ENCODE assay signal across 24 cellular contexts in genomic region chr5:176469293-176469692, GRCh38.
"Had no signal": no experiment of that assay in that cellular context is flagged by ENCODE, and none has a peak within 500 bp of the region (broad histone marks: within the 10 kb centered on the region; RNA-seq: fewer than 3 reads in every experiment).

No MANE protein-coding gene starts in this region.

- H3K4me3 Mint-ChIP-seq: dendritic cell treated with granulocyte-macrophage colony-stimulating factor and Interleukin-4, amounts not matched to agents 40 ng/mL and 50 ng/mL, for 4 days; effector memory CD8-positive, alpha-beta T cell; natural killer cell treated with Interleukin-12 subunit alpha and Interleukin-12 subunit beta and Interleukin-15 and Interleukin-18, amount 100 ng/mL, for 72 hours; neural progenitor cell; type B pancreatic cell had no signal

- H2AFZ ChIP-seq: neural progenitor cell had no signal

- FAIRE-seq: colon, frontal cortex, pancreas, urothelium cell line had no signal

- H3K4me2 ChIP-seq: neural progenitor cell, smooth muscle cell had no signal

- ATAC-seq: effector memory CD8-positive, alpha-beta T cell; heart right ventricle; left lung; lower lobe of right lung; natural killer cell treated with Interleukin-12 subunit alpha and Interleukin-12 subunit beta and Interleukin-15 and Interleukin-18, amount 100 ng/mL, for 72 hours; pancreas; right cardiac atrium had no signal

- H3K27me3 ChIP-seq: esophagus muscularis mucosa, heart right ventricle, left lung, neural progenitor cell, pancreas had no signal

- H3K27me3 Mint-ChIP-seq: dendritic cell treated with granulocyte-macrophage colony-stimulating factor and Interleukin-4, amounts not matched to agents 40 ng/mL and 50 ng/mL, for 4 days; effector memory CD8-positive, alpha-beta T cell; natural killer cell treated with Interleukin-12 subunit alpha and Interleukin-12 subunit beta and Interleukin-15 and Interleukin-18, amount 100 ng/mL, for 72 hours; progenitor cell of endocrine pancreas; type B pancreatic cell had no signal

- H3K27ac ChIP-seq: epithelial cell of prostate, esophagus muscularis mucosa, left lung, lower lobe of right lung, neural progenitor cell, pancreas had no signal

- DNase-seq: effector memory CD8-positive, alpha-beta T cell; heart right ventricle; hypothalamus; islet precursor cell; left lung; lower lobe of right lung; mesenchymal stem cell; midbrain; nucleus accumbens; pancreas; right cardiac atrium; stimulated activated CD4-positive, alpha-beta T cell treated with anti-CD3 and anti-CD28 coated beads, Interleukin-2, amount 100 ng/mL, for 48 hours; stimulated activated naive CD4-positive, alpha-beta T cell treated with Interleukin-2 at 50 U/mL for 16 hours had no signal

- H3K4me3 ChIP-seq: esophagus muscularis mucosa, heart right ventricle, left lung, lower lobe of right lung, neural progenitor cell, pancreas, smooth muscle cell had no signal

- H3K9me3 ChIP-seq: left lung, lower lobe of right lung, pancreas had no signal

- H3K9me3 Mint-ChIP-seq: dendritic cell treated with granulocyte-macrophage colony-stimulating factor and Interleukin-4, amounts not matched to agents 40 ng/mL and 50 ng/mL, for 4 days; effector memory CD8-positive, alpha-beta T cell had no signal

- H3K4me1 ChIP-seq: neural progenitor cell had no signal

- H3K4me1 Mint-ChIP-seq: neural progenitor cell had no signal

- H3K36me3 ChIP-seq: neural progenitor cell, pancreas had no signal

- H3K27ac Mint-ChIP-seq: dendritic cell treated with granulocyte-macrophage colony-stimulating factor and Interleukin-4, amounts not matched to agents 40 ng/mL and 50 ng/mL, for 4 days; natural killer cell treated with Interleukin-12 subunit alpha and Interleukin-12 subunit beta and Interleukin-15 and Interleukin-18, amount 100 ng/mL, for 72 hours; neural progenitor cell; progenitor cell of endocrine pancreas; type B pancreatic cell had no signal

- H3K9ac ChIP-seq: neural progenitor cell had no signal
